ENCODE assay signal across 1 cellular context in genomic region chr12:52020539-52021336, GRCh38.
TF ChIP-seq lines count a peak whose summit lies in the region.

No MANE protein-coding gene starts in this region.

TF ChIP-seq in H1, 55 proteins besides CTCF, POLR2A, EP300 and RAD21 (continued from another document):
- no peak for TF ChIP-seq SAP30 (IDR thresholded peaks at IDR 0.05; ENCODE audit: insufficient read depth, insufficient replicate concordance, low read length)
- TF ChIP-seq BCL11A (IDR thresholded peaks at IDR 0.05; ENCODE audit: low read depth in 2 of 2, low read length in 2 of 2): no peak
- TF ChIP-seq ZNF274 (IDR thresholded peaks at IDR 0.05; ENCODE audit: borderline replicate concordance, extremely low read depth, low read length): no peak
- TF ChIP-seq PHF8 (conservative IDR thresholded peaks at IDR 0.05; ENCODE audit: low read depth, low read length): no peak
- TF ChIP-seq YY1 (IDR thresholded peaks at IDR 0.05; ENCODE audit: low read depth, low read length): no peak
- TF ChIP-seq TCF12 (IDR thresholded peaks at IDR 0.05; ENCODE audit: low read depth, low read length): 0 out of 2 replicates have a peak, but pooled peaks have one; percentile 24
- TF ChIP-seq SRF (IDR thresholded peaks at IDR 0.05; ENCODE audit: low read depth, low read length): no peak
- TF ChIP-seq TAF7 (optimal IDR thresholded peaks at IDR 0.05; ENCODE audit: borderline replicate concordance, low read depth, low read length): no peak
- TF ChIP-seq JUND (IDR thresholded peaks at IDR 0.05; ENCODE audit: low read length): 0 out of 2 replicates have a peak, but pooled peaks have one; percentile 43
- peak; percentile 42; the same call in 1 of the 2 replicates for TF ChIP-seq TBP (IDR thresholded peaks at IDR 0.05; ENCODE audit: low read depth, low read length)
- no peak for TF ChIP-seq EGR1 (IDR thresholded peaks at IDR 0.05; ENCODE audit: borderline replicate concordance, low read depth, low read length)
TF ChIP-seq in H1: peak in this region for 5.
